ENCODE assay signal across 11 cellular contexts in genomic region chr2:85131116-85131515, GRCh38. TPM values are rescaled to one million over a fixed set of nuclear protein-coding genes. Genes with fewer than 3 reads are reported as not detected.
DNase-seq lines count a peak whose midpoint lies in the region; ATAC-seq and TF ChIP-seq lines count a peak whose summit lies in the region.
"Had no signal": no experiment of that assay in that cellular context is flagged by ENCODE, and none has a peak within 500 bp of the region (broad histone marks: within the 10 kb centered on the region; RNA-seq: fewer than 3 reads in every experiment).

No MANE protein-coding gene starts in this region.

- H3K27ac ChIP-seq in testis: no peak overlapping the region

- TF ChIP-seq CTCF in testis (IDR thresholded peaks at IDR 0.05) (peak in 1 of 3 experiments; percentile 29), GM20000 (IDR thresholded peaks at IDR 0.05; ENCODE audit: extremely low read depth, missing control alignments) (no peak)

- H3K9me3 ChIP-seq in testis: no peaks in the 10 kb centered on the region

- WGBS in testis, 2 donors: 34 to 43% methylated on average over 7 of the region's 7 CpGs

- H3K27me3 ChIP-seq in testis: no peaks in the 10 kb centered on the region

- DNase-seq in SIG-M5 treated with dmso at 0.1 percent for 504 hours (lab: John Stamatoyannopoulos, UW; ENCODE audit: unreplicated experiment): peak; percentile 32
- no peak for DNase-seq in SIG-M5 (lab: John Stamatoyannopoulos, UW)
- DNase-seq in OCI-M1 (lab: John Stamatoyannopoulos, UW): peak; percentile 7
- peak; percentile 61 for DNase-seq in fibroblast of peridontal ligament (ENCODE audit: extremely low read depth)
- peak; percentile 28 for DNase-seq in testis
- no peak for DNase-seq in GM20000 (ENCODE audit: low spot score)
- DNase-seq in NCI-H1105 (lab: John Stamatoyannopoulos, UW): no peak
- DNase-seq: activated naive CD4-positive, alpha-beta T cell treated with anti-CD3 and anti-CD28 coated beads, Interleukin-2, amount 10 ng/mL, durations not matched to agents 7 days and 5 days; NCI-H526 treated with DMSO at 0.1 percent for 48 hours had no signal

- intact Hi-C loops in testis (cut with DNase I; ENCODE audit: low total_unique reads): loop anchor here (5.0 kb wide), 1 partner anchor 146 kb away; no protein-coding TSS in a partner anchor

- H3K4me3 ChIP-seq in testis: no peak overlapping the region

- H3K4me1 ChIP-seq in testis: peaks cover 10% of the 10 kb centered on the region

- no peaks in the 10 kb centered on the region for H3K36me3 ChIP-seq in testis (ENCODE audit: low read depth, missing control alignments)

- TF ChIP-seq POLR2A in testis (IDR thresholded peaks at IDR 0.05): no peak

- ATAC-seq in GM21529 (IDR thresholded peaks at IDR 0.05; ENCODE audit: unreplicated experiment): no peak

RNA-seq across cellular contexts. Expression of gene TCF7L1, which starts 2.1 kb away (rescaled TPM):
- total RNA-seq in testis: 1 to 10 TPM; 6.7 TPM
- 11.9 TPM for polyA plus RNA-seq in testis (ENCODE audit: insufficient read depth, low read depth, low replicate concordance)
- total RNA-seq: mononuclear cell had no signal

Comparison
In these comparisons a context has a peak if more than half of its experiments do, and no peak if none do; other contexts are left out.
1. DNase-seq: peak in SIG-M5 treated with dmso at 0.1 percent for 504 hours (single experiment), OCI-M1 (single experiment), fibroblast of peridontal ligament (single experiment) and testis (single experiment); none in SIG-M5 (single experiment), GM20000 (single experiment) and NCI-H1105 (single experiment).